Comparison of ENCODE assay signal across 10 cellular contexts in genomic region chr7:151174246-151175046, GRCh38. TPM values are rescaled to one million over a fixed set of nuclear protein-coding genes. Genes with fewer than 3 reads are reported as not detected.
DNase-seq lines count a peak whose midpoint lies in the region.
"Had no signal": no experiment of that assay in that cellular context is flagged by ENCODE, and none has a peak within 500 bp of the region (broad histone marks: within the 10 kb centered on the region; RNA-seq: fewer than 3 reads in every experiment).

No MANE protein-coding gene starts in this region.

- no peaks in the 10 kb centered on the region for H3K9me3 ChIP-seq in adipocyte (ENCODE audit: control insufficient read depth, low read length)

- no peaks in the 10 kb centered on the region for H3K9me3 Mint-ChIP-seq in activated CD4-positive, alpha-beta memory T cell treated with anti-CD3 and anti-CD28 coated beads for 36 hours
- no peaks in the 10 kb centered on the region for H3K9me3 Mint-ChIP-seq in activated CD4-positive, alpha-beta memory T cell treated with anti-CD3 and anti-CD28 coated beads, Interleukin-2, amount 10 ng/mL, durations not matched to agents 7 days and 5 days

- peaks cover 34% of the 10 kb centered on the region for H3K27me3 Mint-ChIP-seq in activated CD4-positive, alpha-beta memory T cell treated with anti-CD3 and anti-CD28 coated beads for 36 hours
- H3K27me3 Mint-ChIP-seq in activated CD4-positive, alpha-beta memory T cell treated with anti-CD3 and anti-CD28 coated beads, Interleukin-2, amount 10 ng/mL, durations not matched to agents 7 days and 5 days, result peaks cover 42% of the 10 kb centered on the region

- peaks cover 75% of the 10 kb centered on the region for H3K27me3 ChIP-seq in adipocyte (replicated peaks; ENCODE audit: control insufficient read depth, insufficient read depth, low read length)

- DNase-seq in activated CD4-positive, alpha-beta memory T cell treated with anti-CD3 and anti-CD28 coated beads for 36 hours, result peak; percentile 27
- no peak for DNase-seq in activated CD4-positive, alpha-beta memory T cell treated with anti-CD3 and anti-CD28 coated beads, Interleukin-2, amount 10 ng/mL, durations not matched to agents 7 days and 5 days
- peak; percentile 14 for DNase-seq in adipocyte (ENCODE audit: low read depth)
- peak; percentile 40 for DNase-seq in islet precursor cell
- DNase-seq in stimulated activated CD8-positive, alpha-beta memory T cell treated with anti-CD3 and anti-CD28 coated beads, Interleukin-4, amount 100 ng/mL, for 48 hours, result peak; percentile 52
- no peak for DNase-seq in NCI-H226
- DNase-seq in H4 (ENCODE audit: low spot score), result no peak
- no peak for DNase-seq in DMS 273 (lab: John Stamatoyannopoulos, UW; ENCODE audit: unreplicated experiment)

- POLR2A ChIA-PET in activated CD4-positive, alpha-beta memory T cell treated with anti-CD3 and anti-CD28 coated beads for 36 hours (lab: Charles Lee), result no interaction called here
- POLR2A ChIA-PET in activated CD4-positive, alpha-beta memory T cell treated with anti-CD3 and anti-CD28 coated beads, Interleukin-2, amount 10 ng/mL, durations not matched to agents 7 days and 5 days (lab: Charles Lee), result no interaction called here

- H3K4me1 ChIP-seq in adipocyte (ENCODE audit: control insufficient read depth, insufficient read depth, low read length), result no peaks in the 10 kb centered on the region

- peaks cover 5% of the 10 kb centered on the region for H3K4me1 Mint-ChIP-seq in activated CD4-positive, alpha-beta memory T cell treated with anti-CD3 and anti-CD28 coated beads for 36 hours (ENCODE audit: low read depth)
- peaks cover 2% of the 10 kb centered on the region for H3K4me1 Mint-ChIP-seq in activated CD4-positive, alpha-beta memory T cell treated with anti-CD3 and anti-CD28 coated beads, Interleukin-2, amount 10 ng/mL, durations not matched to agents 7 days and 5 days

- no peak overlapping the region for H3K9ac ChIP-seq in adipocyte (ENCODE audit: low read length)

- intact Hi-C loops in activated CD4-positive, alpha-beta memory T cell treated with anti-CD3 and anti-CD28 coated beads for 36 hours (cut with micrococcal nuclease), result no loop called here

- no peaks in the 10 kb centered on the region for H3K36me3 ChIP-seq in adipocyte (ENCODE audit: control insufficient read depth, insufficient read depth, low read length, severe bottlenecking)

- H3K36me3 Mint-ChIP-seq in activated CD4-positive, alpha-beta memory T cell treated with anti-CD3 and anti-CD28 coated beads for 36 hours, result no peaks in the 10 kb centered on the region
- H3K36me3 Mint-ChIP-seq in activated CD4-positive, alpha-beta memory T cell treated with anti-CD3 and anti-CD28 coated beads, Interleukin-2, amount 10 ng/mL, durations not matched to agents 7 days and 5 days (ENCODE audit: low read depth), result no peaks in the 10 kb centered on the region

- no peak overlapping the region for H3K4me3 ChIP-seq in adipocyte (ENCODE audit: low read length)

- no peak overlapping the region for H3K4me3 Mint-ChIP-seq in activated CD4-positive, alpha-beta memory T cell treated with anti-CD3 and anti-CD28 coated beads for 36 hours
- H3K4me3 Mint-ChIP-seq in activated CD4-positive, alpha-beta memory T cell treated with anti-CD3 and anti-CD28 coated beads, Interleukin-2, amount 10 ng/mL, durations not matched to agents 7 days and 5 days, result no peak overlapping the region

- no peak overlapping the region for H3K27ac Mint-ChIP-seq in activated CD4-positive, alpha-beta memory T cell treated with anti-CD3 and anti-CD28 coated beads for 36 hours
- no peak overlapping the region for H3K27ac Mint-ChIP-seq in activated CD4-positive, alpha-beta memory T cell treated with anti-CD3 and anti-CD28 coated beads, Interleukin-2, amount 10 ng/mL, durations not matched to agents 7 days and 5 days

- CTCF ChIA-PET in activated CD4-positive, alpha-beta memory T cell treated with anti-CD3 and anti-CD28 coated beads for 36 hours (lab: Charles Lee), result interaction anchor here (2.8 kb wide), 1 partner anchor 51 kb away, joined by 10 read pairs; no protein-coding TSS in a partner anchor
- CTCF ChIA-PET in activated CD4-positive, alpha-beta memory T cell treated with anti-CD3 and anti-CD28 coated beads, Interleukin-2, amount 10 ng/mL, durations not matched to agents 7 days and 5 days (lab: Charles Lee), result no interaction called here

RNA-seq across cellular contexts. Expression of gene GBX1, which starts 7.0 kb away (rescaled TPM):
- total RNA-seq in activated CD4-positive, alpha-beta memory T cell treated with anti-CD3 and anti-CD28 coated beads for 36 hours, result not detected
- not detected for total RNA-seq in activated CD4-positive, alpha-beta memory T cell treated with anti-CD3 and anti-CD28 coated beads, Interleukin-2, amount 10 ng/mL, durations not matched to agents 7 days and 5 days
- not detected in 2 replicates for total RNA-seq in H4 (2014; rRNA removed; shearing (Covaris generic))
- total RNA-seq: bronchial epithelial cell, OCI-LY7 had no signal

RNA-seq across cellular contexts. Expression of gene ASB10, which starts 12.6 kb away (rescaled TPM):
- not detected for total RNA-seq in activated CD4-positive, alpha-beta memory T cell treated with anti-CD3 and anti-CD28 coated beads for 36 hours
- not detected for total RNA-seq in activated CD4-positive, alpha-beta memory T cell treated with anti-CD3 and anti-CD28 coated beads, Interleukin-2, amount 10 ng/mL, durations not matched to agents 7 days and 5 days
- not detected in 2 replicates for total RNA-seq in H4 (2014; rRNA removed; shearing (Covaris generic))
- total RNA-seq: bronchial epithelial cell, OCI-LY7 had no signal

RNA-seq across cellular contexts. Expression of gene H2BK1, which starts 35.8 kb away (rescaled TPM):
- total RNA-seq in activated CD4-positive, alpha-beta memory T cell treated with anti-CD3 and anti-CD28 coated beads for 36 hours, result not detected
- total RNA-seq in activated CD4-positive, alpha-beta memory T cell treated with anti-CD3 and anti-CD28 coated beads, Interleukin-2, amount 10 ng/mL, durations not matched to agents 7 days and 5 days, result not detected
- total RNA-seq in H4 (2014; rRNA removed; shearing (Covaris generic)), result 0.64 TPM in 1 of 2 replicates, not detected in the other
- total RNA-seq: bronchial epithelial cell, OCI-LY7 had no signal

RNA-seq across cellular contexts. Expression of gene ABCF2, which starts 52.6 kb away (rescaled TPM):
- total RNA-seq in activated CD4-positive, alpha-beta memory T cell treated with anti-CD3 and anti-CD28 coated beads for 36 hours, result 10 to 100 TPM; 41.1 to 41.2 TPM
- 10 to 100 TPM; 23.1 to 27.6 TPM for total RNA-seq in activated CD4-positive, alpha-beta memory T cell treated with anti-CD3 and anti-CD28 coated beads, Interleukin-2, amount 10 ng/mL, durations not matched to agents 7 days and 5 days
- 88.1 and 92.4 TPM in 2 replicates for total RNA-seq in H4 (2014; rRNA removed; shearing (Covaris generic))

RNA-seq across cellular contexts. Expression of gene CHPF2, which starts 57.8 kb away (rescaled TPM):
- 10 to 100 TPM; 33.6 to 34.2 TPM for total RNA-seq in activated CD4-positive, alpha-beta memory T cell treated with anti-CD3 and anti-CD28 coated beads for 36 hours
- total RNA-seq in activated CD4-positive, alpha-beta memory T cell treated with anti-CD3 and anti-CD28 coated beads, Interleukin-2, amount 10 ng/mL, durations not matched to agents 7 days and 5 days, result 10 to 100 TPM; 56.0 to 56.4 TPM
- total RNA-seq in H4 (2014; rRNA removed; shearing (Covaris generic)), result 26.0 and 32.9 TPM in 2 replicates

Comparison
In these comparisons a context has a peak if more than half of its experiments do, and no peak if none do; other contexts are left out.
1. DNase-seq: peak in activated CD4-positive, alpha-beta memory T cell treated with anti-CD3 and anti-CD28 coated beads for 36 hours (single experiment), adipocyte (single experiment), islet precursor cell (single experiment) and stimulated activated CD8-positive, alpha-beta memory T cell treated with anti-CD3 and anti-CD28 coated beads, Interleukin-4, amount 100 ng/mL, for 48 hours (single experiment); none in activated CD4-positive, alpha-beta memory T cell treated with anti-CD3 and anti-CD28 coated beads, Interleukin-2, amount 10 ng/mL, durations not matched to agents 7 days and 5 days (single experiment), NCI-H226 (single experiment), H4 (single experiment) and DMS 273 (single experiment).